21 cellular contexts compared by ENCODE assay signal in genomic region chr19:18443831-18444230, GRCh38. TPM values are rescaled to one million over a fixed set of nuclear protein-coding genes. Genes with fewer than 3 reads are reported as not detected.
"Had no signal": no experiment of that assay in that cellular context is flagged by ENCODE, and none has a peak within 500 bp of the region (broad histone marks: within the 10 kb centered on the region; RNA-seq: fewer than 3 reads in every experiment).

No MANE protein-coding gene starts in this region.

- H3K9me3 ChIP-seq: breast epithelium, heart right ventricle, spleen had no signal

- H3K4me3 Mint-ChIP-seq: activated naive CD4-positive, alpha-beta T cell treated with anti-CD3 and anti-CD28 coated beads for 36 hours; activated naive CD8-positive, alpha-beta T cell treated with anti-CD3 and anti-CD28 coated beads, Interleukin-2, amount 10 ng/mL, durations not matched to agents 7 days and 5 days; activated T-cell treated with anti-CD3 and anti-CD28 coated beads, Interleukin-2, amount 50 U/mL, for 72 hours; naive thymus-derived CD8-positive, alpha-beta T cell; T-cell had no signal

- H3K27ac Mint-ChIP-seq: activated naive CD4-positive, alpha-beta T cell treated with anti-CD3 and anti-CD28 coated beads for 36 hours; activated naive CD8-positive, alpha-beta T cell treated with anti-CD3 and anti-CD28 coated beads, Interleukin-2, amount 10 ng/mL, durations not matched to agents 7 days and 5 days; activated T-cell treated with anti-CD3 and anti-CD28 coated beads, Interleukin-2, amount 50 U/mL, for 72 hours; progenitor cell of endocrine pancreas had no signal

- H3K36me3 ChIP-seq: breast epithelium had no signal

- ATAC-seq: activated T-cell treated with anti-CD3 and anti-CD28 coated beads, Interleukin-2, amount 50 U/mL, for 72 hours; heart right ventricle; naive thymus-derived CD8-positive, alpha-beta T cell; stimulated activated naive CD8-positive, alpha-beta T cell treated with anti-CD3 and anti-CD28 coated beads, Interleukin-15, Interleukin-2, amounts not matched to agents 100 U/mL and 50 U/mL, for 24 hours; T-cell had no signal

- H3K27me3 Mint-ChIP-seq: activated naive CD8-positive, alpha-beta T cell treated with anti-CD3 and anti-CD28 coated beads, Interleukin-2, amount 10 ng/mL, durations not matched to agents 7 days and 5 days; naive thymus-derived CD8-positive, alpha-beta T cell; progenitor cell of endocrine pancreas; T-cell had no signal

- H3K27me3 ChIP-seq: breast epithelium, spleen had no signal

- H3K27ac ChIP-seq: heart right ventricle, spleen had no signal

- H3K4me3 ChIP-seq: breast epithelium, heart right ventricle, lung, spleen had no signal

- DNase-seq: activated CD8-positive, alpha-beta memory T cell treated with anti-CD3 and anti-CD28 coated beads for 24 hours; activated CD8-positive, alpha-beta memory T cell treated with anti-CD3 and anti-CD28 coated beads, Interleukin-2, amount 50 U/mL, for 4 hours; activated effector memory CD4-positive, alpha-beta T cell treated with Interleukin-2 at 50 U/mL for 16 hours; activated naive CD4-positive, alpha-beta T cell treated with anti-CD3 and anti-CD28 coated beads for 36 hours; activated naive CD8-positive, alpha-beta T cell treated with anti-CD3 and anti-CD28 coated beads, Interleukin-2, amount 10 ng/mL, durations not matched to agents 7 days and 5 days; activated T-cell treated with anti-CD3 and anti-CD28 coated beads, Interleukin-2, amount 50 U/mL, for 72 hours; amniotic stem cell; cerebellar nuclear complex; cortex of kidney; heart right ventricle; kidney; naive thymus-derived CD8-positive, alpha-beta T cell; retina; spleen; stimulated activated CD4-positive, alpha-beta T cell treated with anti-CD3 and anti-CD28 coated beads, Interleukin-4, amount 100 ng/mL, for 1 hour; stimulated activated naive CD8-positive, alpha-beta T cell treated with anti-CD3 and anti-CD28 coated beads, Interleukin-15, Interleukin-2, amounts not matched to agents 100 U/mL and 50 U/mL, for 24 hours; T-cell had no signal

RNA-seq across cellular contexts. Expression of gene LRRC25, which starts 46.4 kb away (rescaled TPM):
- total RNA-seq: activated naive CD4-positive, alpha-beta T cell treated with anti-CD3 and anti-CD28 coated beads for 36 hours; activated T-cell treated with anti-CD3 and anti-CD28 coated beads, Interleukin-2, amount 50 U/mL, for 72 hours; osteocyte; progenitor cell of endocrine pancreas had no signal

RNA-seq across cellular contexts. Expression of gene GDF15, which starts 57.9 kb away (rescaled TPM):
- total RNA-seq: naive thymus-derived CD8-positive, alpha-beta T cell had no signal
- polyA plus RNA-seq: naive thymus-derived CD8-positive, alpha-beta T cell had no signal
